ENCODE assay signal across 15 cellular contexts in genomic region chr3:32703491-32703968, GRCh38. TPM values are rescaled to one million over a fixed set of nuclear protein-coding genes. Genes with fewer than 3 reads are reported as not detected.
DNase-seq lines count a peak whose midpoint lies in the region; ATAC-seq and TF ChIP-seq lines count a peak whose summit lies in the region.
"Had no signal": no experiment of that assay in that cellular context is flagged by ENCODE, and none has a peak within 500 bp of the region (broad histone marks: within the 10 kb centered on the region; RNA-seq: fewer than 3 reads in every experiment).

No MANE protein-coding gene starts in this region.

- H3K79me2 ChIP-seq in HCT116 (ENCODE audit: insufficient read depth, low read length) (peaks cover 70% of the 10 kb centered on the region), hepatocyte (peaks cover 37% of the 10 kb centered on the region)

- H3K4me3 ChIP-seq in AG10803 (ENCODE audit: low read length) (no peak overlapping the region), HCT116 (replicated peaks in 1 of 2; ENCODE audit: low read depth in 1 of 2, low read length in 2 of 2) (no peak overlapping the region), hepatocyte (no peak overlapping the region)
- H3K4me3 ChIP-seq: BLaER1 treated with 17β-estradiol and CSF1 and Interleukin-3, amounts not matched to agents 10 nM and 100 nM; SJCRH30 had no signal

- H4K20me1 ChIP-seq in HCT116 (ENCODE audit: insufficient read depth): no peaks in the 10 kb centered on the region
- H4K20me1 ChIP-seq in hepatocyte (ENCODE audit: insufficient read depth, poor library complexity, severe bottlenecking): no peaks in the 10 kb centered on the region

- H2AFZ ChIP-seq in HCT116 (ENCODE audit: low read depth, low read length, poor library complexity, severe bottlenecking): no peak overlapping the region
- H2AFZ ChIP-seq in hepatocyte: peak overlapping the region; percentile 30

- DNase-seq in AG10803 (ENCODE audit: low read depth) (peak; percentile 55), HCT116 (ENCODE audit: low read depth, low spot score) (no peak), hepatocyte (ENCODE audit: low spot score) (no peak), NCI-H510A treated with DMSO at 0.1 percent for 48 hours (lab: John Stamatoyannopoulos, UW) (no peak), ecto neural progenitor cell (ENCODE audit: low spot score) (no peak), CD14-positive monocyte (ENCODE audit: low spot score) (no peak)
- DNase-seq in activated naive CD8-positive, alpha-beta T cell treated with anti-CD3 and anti-CD28 coated beads for 36 hours: no peak
- DNase-seq: activated CD4-positive, CD25-positive, alpha-beta regulatory T cell; left cardiac atrium; NCI-H1417 treated with DMSO at 0.1 percent for 48 hours; NCI-H774; SJCRH30 had no signal

- peak overlapping the region; percentile 75 for H3K27ac Mint-ChIP-seq in activated naive CD8-positive, alpha-beta T cell treated with anti-CD3 and anti-CD28 coated beads for 36 hours
- peak overlapping the region in 3 of 7 donors; percentile 44 to 86 (median 46) for H3K27ac Mint-ChIP-seq in CD14-positive monocyte

- no peak for TF ChIP-seq RAD21 in HCT116 (IDR thresholded peaks at IDR 0.05; ENCODE audit: low read depth)

- no peaks in the 10 kb centered on the region for H3K9me2 ChIP-seq in HCT116 (ENCODE audit: insufficient read depth)
- H3K9me2 ChIP-seq in hepatocyte (replicated peaks; ENCODE audit: insufficient read depth): no peaks in the 10 kb centered on the region

- intact Hi-C loops in HCT116 (cut with micrococcal nuclease) (no loop called here), CD14-positive monocyte (cut with micrococcal nuclease) (no loop called here)

- POLR2A ChIA-PET in HCT116 (lab: Charles Lee): no interaction called here

- RAD21 ChIA-PET in HCT116 (lab: Charles Lee; ENCODE audit: low non-redundant PET in 1 of 2, low total read pairs in 2 of 2, uncharacterized antibody in 2 of 2, unreplicated experiment in 2 of 2): no interaction called here

- CTCF ChIA-PET in HCT116 (lab: Charles Lee): no interaction called here

- peak overlapping the region; percentile 33 for H3K4me3 Mint-ChIP-seq in activated naive CD8-positive, alpha-beta T cell treated with anti-CD3 and anti-CD28 coated beads for 36 hours
- no peak overlapping the region for H3K4me3 Mint-ChIP-seq in CD14-positive monocyte

- H3K9ac ChIP-seq in HCT116 (ENCODE audit: low read length): no peak overlapping the region
- H3K9ac ChIP-seq: BLaER1 treated with 17β-estradiol and CSF1 and Interleukin-3, amounts not matched to agents 10 nM and 100 nM had no signal

- ATAC-seq in HCT116 (no peak), GM18867 (IDR thresholded peaks at IDR 0.05; ENCODE audit: unreplicated experiment) (no peak)
- ATAC-seq: left cardiac atrium had no signal

- peaks cover 21% of the 10 kb centered on the region for H3K36me3 Mint-ChIP-seq in activated naive CD8-positive, alpha-beta T cell treated with anti-CD3 and anti-CD28 coated beads for 36 hours
- peaks cover 14 to 16% of the 10 kb centered on the region in 2 donors for H3K36me3 Mint-ChIP-seq in CD14-positive monocyte

- H3K9me3 Mint-ChIP-seq in activated naive CD8-positive, alpha-beta T cell treated with anti-CD3 and anti-CD28 coated beads for 36 hours: no peaks in the 10 kb centered on the region
- no peaks in the 10 kb centered on the region for H3K9me3 Mint-ChIP-seq in CD14-positive monocyte

- TF ChIP-seq POLR2A in HCT116 (IDR thresholded peaks at IDR 0.05; ENCODE audit: borderline replicate concordance, extremely low read depth, insufficient read depth, insufficient read length): no peak

- peaks cover 31% of the 10 kb centered on the region for H3K4me1 Mint-ChIP-seq in activated naive CD8-positive, alpha-beta T cell treated with anti-CD3 and anti-CD28 coated beads for 36 hours
- H3K4me1 Mint-ChIP-seq in CD14-positive monocyte: peaks cover 23% of the 10 kb centered on the region

- H3K36me3 ChIP-seq in HCT116 (ENCODE audit: control insufficient read depth in 1 of 2, insufficient read depth in 2 of 2, low read length in 2 of 2) (peaks cover 0 to under 1% of the 10 kb centered on the region in 2 experiments; a peak in 1 of 4 replicates), hepatocyte (replicated peaks; ENCODE audit: insufficient read depth, low read depth) (no peaks in the 10 kb centered on the region)
- H3K36me3 ChIP-seq: neutrophil, SJCRH30 had no signal

- H3K4me2 ChIP-seq in HCT116 (ENCODE audit: low read length) (no peak overlapping the region), hepatocyte (peak overlapping the region; percentile 43)

- no peak overlapping the region for H3K27ac ChIP-seq in HCT116 (ENCODE audit: low read depth, low read length)
- H3K27ac ChIP-seq in hepatocyte: peak overlapping the region; percentile 22
- H3K27ac ChIP-seq: BLaER1 treated with 17β-estradiol and CSF1 and Interleukin-3, amounts not matched to agents 10 nM and 100 nM; neutrophil; SJCRH30 had no signal

- no peaks in the 10 kb centered on the region for H3K27me3 ChIP-seq in HCT116 (ENCODE audit: insufficient read depth, low read length)
- H3K27me3 ChIP-seq in hepatocyte: no peaks in the 10 kb centered on the region
- H3K27me3 ChIP-seq: BLaER1 treated with 17β-estradiol and CSF1 and Interleukin-3, amounts not matched to agents 10 nM and 100 nM; neutrophil; SJCRH30 had no signal

- no peaks in the 10 kb centered on the region for H3K27me3 Mint-ChIP-seq in activated naive CD8-positive, alpha-beta T cell treated with anti-CD3 and anti-CD28 coated beads for 36 hours
- H3K27me3 Mint-ChIP-seq in CD14-positive monocyte (ENCODE audit: low read depth in 3 of 3): no peaks in the 10 kb centered on the region

- WGBS in hepatocyte (ENCODE audit: low lambda C conversion rate, missing lambda C conversion rate): 92% methylated on average over 1 of the region's 1 CpG

- H3K4me1 ChIP-seq in HCT116 (ENCODE audit: control insufficient read depth in 1 of 2, insufficient read depth in 2 of 2, low read length in 2 of 2) (no peaks in the 10 kb centered on the region), hepatocyte (ENCODE audit: insufficient read depth) (no peaks in the 10 kb centered on the region)
- H3K4me1 ChIP-seq: SJCRH30 had no signal

- no peak for TF ChIP-seq CTCF in AG10803 (conservative IDR thresholded peaks at IDR 0.05; ENCODE audit: low read length)
- no peak for TF ChIP-seq CTCF in HCT116 (IDR thresholded peaks at IDR 0.05 in 2 of 3, conservative IDR thresholded peaks at IDR 0.05 in 1 of 3; ENCODE audit: borderline replicate concordance in 1 of 3, insufficient read depth in 1 of 3, low read depth in 2 of 3, low read length in 2 of 3)
- no peak for TF ChIP-seq CTCF in hepatocyte (IDR thresholded peaks at IDR 0.05; ENCODE audit: poor library complexity)
- TF ChIP-seq CTCF in CD14-positive monocyte (IDR thresholded peaks at IDR 0.05): no peak

- no TSS peak for BruUV-seq in HCT116 (replicated peaks; lab: Mats Ljungman, UMichigan)

- H3K9me3 ChIP-seq in HCT116 (ENCODE audit: control insufficient read depth in 1 of 2, insufficient read depth in 1 of 2, low read depth in 1 of 2, low read length in 2 of 2): no peaks in the 10 kb centered on the region
- H3K9me3 ChIP-seq in hepatocyte (ENCODE audit: low read depth): no peaks in the 10 kb centered on the region
- H3K9me3 ChIP-seq: neutrophil, SJCRH30 had no signal

TF ChIP-seq in HCT116, 20 proteins besides CTCF, POLR2A, EP300 and RAD21:
- TF ChIP-seq CEBPB (IDR thresholded peaks at IDR 0.05; ENCODE audit: low read depth): peak; percentile 32; the same call in 1 of the 2 replicates
- no peak for TF ChIP-seq EGR1 (IDR thresholded peaks at IDR 0.05; ENCODE audit: low read depth)
TF ChIP-seq in HCT116: peak in this region for 1.

RNA-seq across cellular contexts. Expression of gene CNOT10, which starts 18.5 kb away (rescaled TPM):
- 47.4 TPM for total RNA-seq in HCT116 (2021; ENCODE audit: unreplicated experiment)
- polyA plus RNA-seq in HCT116 (2012): 23.0 and 28.4 TPM in 2 replicates
- total RNA-seq in activated naive CD8-positive, alpha-beta T cell treated with anti-CD3 and anti-CD28 coated beads for 36 hours: 10 to 100 TPM; 70.1 to 74.0 TPM
- total RNA-seq in hepatocyte: 24.5 and 31.9 TPM in 2 replicates
- 14.7 and 21.3 TPM in 2 replicates for polyA plus RNA-seq in hepatocyte
- polyA plus RNA-seq in CD14-positive monocyte: 10 to 100 TPM; 17.9 to 21.5 TPM
